Comparison of ENCODE assay signal across 9 cellular contexts in genomic region chr10:11177926-11178453, GRCh38.
DNase-seq lines count a peak whose midpoint lies in the region; ATAC-seq and TF ChIP-seq lines count a peak whose summit lies in the region.
"Had no signal": no experiment of that assay in that cellular context is flagged by ENCODE, and none has a peak within 500 bp of the region (broad histone marks: within the 10 kb centered on the region; RNA-seq: fewer than 3 reads in every experiment).

No MANE protein-coding gene starts in this region.

- H3K9me3 Mint-ChIP-seq in activated CD4-positive, alpha-beta T cell treated with anti-CD3 and anti-CD28 coated beads for 36 hours (ENCODE audit: low read depth), result no peaks in the 10 kb centered on the region
- no peaks in the 10 kb centered on the region for H3K9me3 Mint-ChIP-seq in stimulated activated naive CD8-positive, alpha-beta T cell treated with anti-CD3 and anti-CD28 coated beads, Interleukin-15, amount 100 ng/mL, for 72 hours
- H3K9me3 Mint-ChIP-seq: neural crest cell had no signal

- H3K9me3 ChIP-seq in Peyer's patch, result no peaks in the 10 kb centered on the region
- no peaks in the 10 kb centered on the region for H3K9me3 ChIP-seq in esophagus squamous epithelium

- H3K27me3 ChIP-seq in Peyer's patch (no peaks in the 10 kb centered on the region), esophagus squamous epithelium (no peaks in the 10 kb centered on the region)

- TF ChIP-seq CTCF in Peyer's patch (IDR thresholded peaks at IDR 0.05), result no peak
- no peak for TF ChIP-seq CTCF in esophagus squamous epithelium (IDR thresholded peaks at IDR 0.05)

- H3K4me3 ChIP-seq in Peyer's patch (peak overlapping the region in 1 of 4 donors; percentile 19), esophagus squamous epithelium (peak overlapping the region in 1 of 4 donors; percentile 1)

- CTCF ChIA-PET in activated CD4-positive, alpha-beta T cell treated with anti-CD3 and anti-CD28 coated beads for 36 hours (lab: Charles Lee), result interaction anchor here (0.6 to 3.6 kb wide), 8 partner anchors 9 to 84 kb away, joined by 3 to 30 read pairs (median 5); no protein-coding TSS in a partner anchor

- POLR2A ChIA-PET in activated CD4-positive, alpha-beta T cell treated with anti-CD3 and anti-CD28 coated beads for 36 hours (lab: Charles Lee), result interaction anchor here (0.6 to 5.7 kb wide), 9 partner anchors 10 to 93 kb away, joined by 3 to 34 read pairs (median 5); no protein-coding TSS in a partner anchor

- no peak overlapping the region for H3K4me3 Mint-ChIP-seq in activated CD4-positive, alpha-beta T cell treated with anti-CD3 and anti-CD28 coated beads for 36 hours
- peak overlapping the region in 1 of 2 donors; percentile 90 for H3K4me3 Mint-ChIP-seq in stimulated activated naive CD8-positive, alpha-beta T cell treated with anti-CD3 and anti-CD28 coated beads, Interleukin-15, amount 100 ng/mL, for 72 hours
- H3K4me3 Mint-ChIP-seq: neural crest cell had no signal

- TF ChIP-seq POLR2A in Peyer's patch (IDR thresholded peaks at IDR 0.05), result no peak
- no peak for TF ChIP-seq POLR2A in esophagus squamous epithelium (IDR thresholded peaks at IDR 0.05)

- H3K36me3 Mint-ChIP-seq in activated CD4-positive, alpha-beta T cell treated with anti-CD3 and anti-CD28 coated beads for 36 hours (ENCODE audit: low read depth), result peaks cover 88% of the 10 kb centered on the region

- intact Hi-C loops in activated CD4-positive, alpha-beta T cell treated with anti-CD3 and anti-CD28 coated beads for 36 hours (cut with DNase I, micrococcal nuclease), result loop anchor here (1.0 to 10.0 kb wide), 9 partner anchors 8 to 297 kb away; no protein-coding TSS in a partner anchor
- intact Hi-C loops in esophagus squamous epithelium (cut with DNase I), result no loop called here

- H3K4me1 Mint-ChIP-seq in activated CD4-positive, alpha-beta T cell treated with anti-CD3 and anti-CD28 coated beads for 36 hours, result peaks cover 94% of the 10 kb centered on the region
- H3K4me1 Mint-ChIP-seq in stimulated activated naive CD8-positive, alpha-beta T cell treated with anti-CD3 and anti-CD28 coated beads, Interleukin-15, amount 100 ng/mL, for 72 hours, result peaks cover 99% of the 10 kb centered on the region

- ATAC-seq in activated CD4-positive, alpha-beta T cell treated with anti-CD3 and anti-CD28 coated beads for 36 hours, result peak; percentile 17
- peak; percentile 33 for ATAC-seq in stimulated activated naive CD8-positive, alpha-beta T cell treated with anti-CD3 and anti-CD28 coated beads, Interleukin-15, amount 100 ng/mL, for 72 hours
- no peak for ATAC-seq in GM21423 (IDR thresholded peaks at IDR 0.05; ENCODE audit: unreplicated experiment)

- H3K4me1 ChIP-seq in Peyer's patch, result peaks cover 0 to 34% (median 17%) of the 10 kb centered on the region in 4 donors
- H3K4me1 ChIP-seq in esophagus squamous epithelium, result peaks cover 6 to 64% (median 15%) of the 10 kb centered on the region in 3 donors

- peak overlapping the region; percentile 28 to 72 (median 70) for H3K27ac ChIP-seq in Peyer's patch
- H3K27ac ChIP-seq in esophagus squamous epithelium, result peak overlapping the region; percentile 22 to 73 (median 68)

- WGBS in esophagus squamous epithelium, 2 donors, result 69 to 80% methylated on average over 13 to 16 of the region's 18 CpGs

- no peaks in the 10 kb centered on the region for H3K27me3 Mint-ChIP-seq in activated CD4-positive, alpha-beta T cell treated with anti-CD3 and anti-CD28 coated beads for 36 hours
- H3K27me3 Mint-ChIP-seq in stimulated activated naive CD8-positive, alpha-beta T cell treated with anti-CD3 and anti-CD28 coated beads, Interleukin-15, amount 100 ng/mL, for 72 hours, result no peaks in the 10 kb centered on the region

- DNase-seq in activated CD4-positive, alpha-beta T cell treated with anti-CD3 and anti-CD28 coated beads for 36 hours, result peak; percentile 65
- DNase-seq in activated CD4-positive, alpha-beta T cell treated with anti-CD3 and anti-CD28 coated beads for 4 hours, result no peak
- DNase-seq in Peyer's patch (peak in 2 of 3 donors; percentile 46 to 64), esophagus squamous epithelium (lab: John Stamatoyannopoulos, UW) (no peak), NCI-H345 (lab: John Stamatoyannopoulos, UW) (no peak), NCI-H69 (lab: John Stamatoyannopoulos, UW) (no peak)
- peak in 1 of 2 donors; percentile 45 for DNase-seq in stimulated activated naive CD8-positive, alpha-beta T cell treated with anti-CD3 and anti-CD28 coated beads, Interleukin-15, amount 100 ng/mL, for 72 hours

- peaks cover 0 to 11% (median 0%) of the 10 kb centered on the region in 3 donors for H3K36me3 ChIP-seq in Peyer's patch
- H3K36me3 ChIP-seq in esophagus squamous epithelium, result no peaks in the 10 kb centered on the region

- H3K27ac Mint-ChIP-seq in activated CD4-positive, alpha-beta T cell treated with anti-CD3 and anti-CD28 coated beads for 36 hours, result no peak overlapping the region
- H3K27ac Mint-ChIP-seq in stimulated activated naive CD8-positive, alpha-beta T cell treated with anti-CD3 and anti-CD28 coated beads, Interleukin-15, amount 100 ng/mL, for 72 hours, result peak overlapping the region; percentile 98

Comparison
In these comparisons a context has a peak if more than half of its experiments do, and no peak if none do; other contexts are left out.
1. DNase-seq: peak in activated CD4-positive, alpha-beta T cell treated with anti-CD3 and anti-CD28 coated beads for 36 hours (single experiment) and Peyer's patch (2 of 3); none in activated CD4-positive, alpha-beta T cell treated with anti-CD3 and anti-CD28 coated beads for 4 hours (0 of 2), esophagus squamous epithelium (single experiment), NCI-H345 (single experiment) and NCI-H69 (single experiment).